ENCODE assay signal across 34 cellular contexts in genomic region chr3:108029466-108029865, GRCh38.
"Had no signal": no experiment of that assay in that cellular context is flagged by ENCODE, and none has a peak within 500 bp of the region (broad histone marks: within the 10 kb centered on the region; RNA-seq: fewer than 3 reads in every experiment).

No MANE protein-coding gene starts in this region.

- H3K27me3 Mint-ChIP-seq: activated B cell treated with CpG ODN at 0.5 μM for 24 hours; activated CD8-positive, alpha-beta T cell treated with anti-CD3 and anti-CD28 coated beads for 36 hours; activated naive CD8-positive, alpha-beta T cell; activated T-helper 17 cell treated with anti-CD3 and anti-CD28 coated beads, Interleukin-2, amount 50 U/mL, for 72 hours; central memory CD8-positive, alpha-beta T cell; dendritic cell treated with granulocyte-macrophage colony-stimulating factor and Interleukin-4, amounts not matched to agents 40 ng/mL and 50 ng/mL, for 4 days; T-cell had no signal

- H3K4me1 ChIP-seq: body of pancreas, esophagus muscularis mucosa, gastroesophageal sphincter had no signal

- H3K36me3 ChIP-seq: cardiac muscle cell, gastroesophageal sphincter, WERI-Rb-1 had no signal

- H3K4me2 ChIP-seq: hepatocyte had no signal

- H3K4me3 Mint-ChIP-seq: activated B cell treated with CpG ODN at 0.5 μM for 24 hours; activated CD8-positive, alpha-beta T cell treated with anti-CD3 and anti-CD28 coated beads for 36 hours; activated naive CD8-positive, alpha-beta T cell; activated T-cell treated with anti-CD3 and anti-CD28 coated beads, Interleukin-2, amount 50 U/mL, for 4 hours; activated T-helper 17 cell treated with anti-CD3 and anti-CD28 coated beads, Interleukin-2, amount 50 U/mL, for 72 hours; central memory CD8-positive, alpha-beta T cell; dendritic cell treated with granulocyte-macrophage colony-stimulating factor and Interleukin-4, amounts not matched to agents 40 ng/mL and 50 ng/mL, for 4 days; endodermal cell; T-cell; T-helper 1 cell treated with Interleukin-12 subunit alpha and Interleukin-12 subunit beta and Interleukin-4 antibody, amounts not matched to agents 30 μg/mL and 1 μg/mL, for 36 hours; T-helper 2 cell treated with Interferon-gamma antibody and Interleukin-4, amounts not matched to agents 5 μg/mL and 100 μg/mL, for 36 hours had no signal

- H3K27ac ChIP-seq: body of pancreas, cardiac muscle cell, coronary artery, dorsolateral prefrontal cortex, esophagus muscularis mucosa, gastroesophageal sphincter, heart right ventricle, hepatocyte, WERI-Rb-1 had no signal

- H3K79me2 ChIP-seq: hepatocyte had no signal

- H3K27me3 ChIP-seq: body of pancreas, cardiac muscle cell, dorsolateral prefrontal cortex, esophagus muscularis mucosa, gastroesophageal sphincter, heart right ventricle, hepatocyte had no signal

- DNase-seq: activated B cell treated with CpG ODN at 0.5 μM for 24 hours; activated CD4-positive, alpha-beta T cell treated with anti-CD3 and anti-CD28 coated beads for 48 hours; activated CD4-positive, alpha-beta T cell treated with anti-CD3 and anti-CD28 coated beads, Interleukin-2, amount 50 U/mL, for 1 hour; activated CD4-positive, alpha-beta T cell treated with anti-CD3 and anti-CD28 coated beads, Interleukin-2, amount 50 U/mL, for 48 hours; activated CD8-positive, alpha-beta memory T cell treated with anti-CD3 and anti-CD28 coated beads for 24 hours; activated CD8-positive, alpha-beta T cell treated with anti-CD3 and anti-CD28 coated beads for 36 hours; activated effector memory CD4-positive, alpha-beta T cell treated with Interleukin-2 at 50 U/mL for 16 hours; activated gamma-delta T cell treated with Interleukin-2 at 50 U/mL for 16 hours; activated naive CD4-positive, alpha-beta T cell treated with anti-CD3 and anti-CD28 coated beads, Interleukin-2, amount 50 U/mL, for 16 hours; activated naive CD4-positive, alpha-beta T cell treated with Interleukin-2 at 50 U/mL for 16 hours; activated T-cell treated with anti-CD3 and anti-CD28 coated beads, Interleukin-2, amount 50 U/mL, for 4 hours; amygdala; aorta; body of pancreas; dorsolateral prefrontal cortex; effector memory CD4-positive, alpha-beta T cell; endodermal cell; erythroblast; foreskin melanocyte; heart right ventricle; T-cell; T1000; WERI-Rb-1 had no signal

- H2AFZ ChIP-seq: hepatocyte had no signal

- H3K9me3 ChIP-seq: body of pancreas, esophagus muscularis mucosa, gastroesophageal sphincter, heart right ventricle had no signal

- H3K4me1 Mint-ChIP-seq: central memory CD8-positive, alpha-beta T cell; endodermal cell had no signal

- H3K9me3 Mint-ChIP-seq: central memory CD8-positive, alpha-beta T cell; dendritic cell treated with granulocyte-macrophage colony-stimulating factor and Interleukin-4, amounts not matched to agents 40 ng/mL and 50 ng/mL, for 4 days had no signal

- H3K4me3 ChIP-seq: body of pancreas, cardiac muscle cell, coronary artery, dorsolateral prefrontal cortex, esophagus muscularis mucosa, gastroesophageal sphincter, heart right ventricle, hepatocyte had no signal

- H3K27ac Mint-ChIP-seq: activated B cell treated with CpG ODN at 0.5 μM for 24 hours; activated CD8-positive, alpha-beta T cell treated with anti-CD3 and anti-CD28 coated beads for 36 hours; activated naive CD8-positive, alpha-beta T cell; activated T-helper 17 cell treated with anti-CD3 and anti-CD28 coated beads, Interleukin-2, amount 50 U/mL, for 72 hours; dendritic cell treated with granulocyte-macrophage colony-stimulating factor and Interleukin-4, amounts not matched to agents 40 ng/mL and 50 ng/mL, for 4 days; endodermal cell; T-cell; T-helper 1 cell treated with Interleukin-12 subunit alpha and Interleukin-12 subunit beta and Interleukin-4 antibody, amounts not matched to agents 30 μg/mL and 1 μg/mL, for 36 hours; T-helper 2 cell treated with Interferon-gamma antibody and Interleukin-4, amounts not matched to agents 5 μg/mL and 100 μg/mL, for 36 hours had no signal
